ENCODE assay signal across 20 cellular contexts in the genomic region with DNA sequence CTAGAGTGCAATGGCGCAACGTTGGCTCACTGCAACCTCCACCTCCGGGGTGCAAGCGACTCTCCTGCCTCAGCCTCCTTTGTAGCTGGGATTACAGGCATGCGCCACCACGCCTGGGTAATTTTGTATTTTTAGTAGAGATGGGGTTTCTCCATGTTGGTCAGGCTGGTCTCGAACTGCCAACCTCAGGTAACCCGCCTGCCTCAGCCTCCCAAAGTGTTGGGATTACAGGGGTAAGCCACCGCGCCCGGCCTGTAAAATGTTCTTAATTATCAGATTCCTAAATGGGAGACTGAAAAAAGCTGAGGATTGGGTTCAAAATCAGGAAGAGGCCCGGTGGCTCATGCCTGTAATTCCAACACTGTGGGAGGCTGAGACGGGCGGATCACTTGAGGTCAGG. TPM values are rescaled to one million over a fixed set of nuclear protein-coding genes. Genes with fewer than 3 reads are reported as not detected.
A peak's percentile ranks its signal among the peaks of the same experiment; 100 is the strongest.
DNase-seq lines count a peak whose midpoint lies in the region; ATAC-seq, FAIRE-seq and TF ChIP-seq lines count a peak whose summit lies in the region.
"Not testable (repeated sequence)": the region's sequence is repeated elsewhere in the genome, so short reads cannot be mapped to it uniquely, and the experiment has no call there.
"Had no signal": no experiment of that assay in that cellular context is flagged by ENCODE, and none has a peak within 500 bp of the region (broad histone marks: within the 10 kb centered on the region; RNA-seq: fewer than 3 reads in every experiment).

No MANE protein-coding gene starts in this region.

- H3K9me3 Mint-ChIP-seq in T-helper 1 cell treated with Interleukin-12 subunit alpha and Interleukin-12 subunit beta and Interleukin-4 antibody, amounts not matched to agents 30 μg/mL and 1 μg/mL, for 36 hours; activated T-helper 1 cell treated with anti-CD3 and anti-CD28 coated beads, Interleukin-12 subunit alpha, Interleukin-12 subunit beta, Interleukin-2, Interleukin-4 antibody, amounts not matched to agents 30 ng/mL and 10 ng/mL and 1 ng/mL, durations not matched to agents 14 hours and 24 hours and 36 hours; brain; natural killer cell treated with Interleukin-12 subunit alpha and Interleukin-12 subunit beta and Interleukin-15 and Interleukin-18, amount 100 ng/mL, for 72 hours: not testable (repeated sequence)

- POLR2A ChIA-PET in A549 (lab: Yijun Ruan, JAX); IMR-90 (lab: Charles Lee; ENCODE audit: unreplicated experiment): not testable (repeated sequence)

- H2BK20ac ChIP-seq in IMR-90 (ENCODE audit: low read depth, low read length) = not testable (repeated sequence)

- not testable (repeated sequence) for H4K20me1 ChIP-seq in IMR-90 (ENCODE audit: insufficient read depth, low read length); keratinocyte (ENCODE audit: control insufficient read depth, extremely low read depth, insufficient read depth, low read length)

- H3K27me3 ChIP-seq in IMR-90 (ENCODE audit: control insufficient read depth, insufficient read depth, low read length); keratinocyte (ENCODE audit: control insufficient read depth, extremely low read depth, insufficient read depth, low read length); subcutaneous abdominal adipose tissue (ENCODE audit: control insufficient read depth in 5 of 5, insufficient read depth in 4 of 5, low read length in 5 of 5): not testable (repeated sequence)

- H3K27ac Mint-ChIP-seq in T-helper 1 cell treated with Interleukin-12 subunit alpha and Interleukin-12 subunit beta and Interleukin-4 antibody, amounts not matched to agents 30 μg/mL and 1 μg/mL, for 36 hours = peak overlapping the region; percentile 82
- peak overlapping the region; percentile 82 for H3K27ac Mint-ChIP-seq in activated T-helper 1 cell treated with anti-CD3 and anti-CD28 coated beads, Interleukin-12 subunit alpha, Interleukin-12 subunit beta, Interleukin-2, Interleukin-4 antibody, amounts not matched to agents 30 ng/mL and 10 ng/mL and 1 ng/mL, durations not matched to agents 14 hours and 24 hours and 36 hours
- peak overlapping the region in 3 of 5 experiments; percentile 79 to 90 (median 85) for H3K27ac Mint-ChIP-seq in brain
- H3K27ac Mint-ChIP-seq in natural killer cell treated with Interleukin-12 subunit alpha and Interleukin-12 subunit beta and Interleukin-15 and Interleukin-18, amount 100 ng/mL, for 72 hours = peak overlapping the region; percentile 16 to 69

- WGBS in A549 (ENCODE audit: missing lambda C conversion rate) = 87% methylated on average over 14 of the region's 14 CpGs
- 93% methylated on average over 3 of the region's 14 CpGs; no CpG with 5 or more reads in 1 of the 2 experiments for WGBS in IMR-90 (ENCODE audit: extremely low coverage in 2 of 2, insufficient read length in 1 of 2), 2 experiments

- FAIRE-seq in A549 (lab: Jason Lieb, UNC); keratinocyte (lab: Jason Lieb, UNC): not testable (repeated sequence)

- H3K4me1 Mint-ChIP-seq in T-helper 1 cell treated with Interleukin-12 subunit alpha and Interleukin-12 subunit beta and Interleukin-4 antibody, amounts not matched to agents 30 μg/mL and 1 μg/mL, for 36 hours (ENCODE audit: low read depth) = peaks cover 21% of the 10 kb centered on the region
- H3K4me1 Mint-ChIP-seq in activated T-helper 1 cell treated with anti-CD3 and anti-CD28 coated beads, Interleukin-12 subunit alpha, Interleukin-12 subunit beta, Interleukin-2, Interleukin-4 antibody, amounts not matched to agents 30 ng/mL and 10 ng/mL and 1 ng/mL, durations not matched to agents 14 hours and 24 hours and 36 hours (ENCODE audit: low read depth) = peaks cover 36% of the 10 kb centered on the region
- H3K4me1 Mint-ChIP-seq in brain = peaks cover 23% of the 10 kb centered on the region
- peaks cover 14 to 28% of the 10 kb centered on the region in 2 donors for H3K4me1 Mint-ChIP-seq in natural killer cell treated with Interleukin-12 subunit alpha and Interleukin-12 subunit beta and Interleukin-15 and Interleukin-18, amount 100 ng/mL, for 72 hours (ENCODE audit: low read depth in 2 of 2)

- H3K27ac ChIP-seq in A549 = peak overlapping the region; percentile 54 to 74; a peak in 5 of 6 replicates
- not testable (repeated sequence) for H3K27ac ChIP-seq in IMR-90 (ENCODE audit: insufficient read depth, low read length)
- peak overlapping the region; percentile 39 for H3K27ac ChIP-seq in keratinocyte (ENCODE audit: control insufficient read depth, insufficient read depth, low read length)
- H3K27ac ChIP-seq in subcutaneous abdominal adipose tissue (ENCODE audit: low read depth, low read length) = peak overlapping the region; percentile 32

- H3K9me3 ChIP-seq in A549; IMR-90 (ENCODE audit: control insufficient read depth, insufficient read depth, low read length); keratinocyte (ENCODE audit: control insufficient read depth, low read depth, low read length); subcutaneous abdominal adipose tissue (ENCODE audit: control insufficient read depth in 5 of 5, low read length in 5 of 5): not testable (repeated sequence)

- not testable (repeated sequence) for H2BK5ac ChIP-seq in IMR-90 (ENCODE audit: low read depth, low read length, poor library complexity, severe bottlenecking)

- H3K4me3 ChIP-seq in A549; IMR-90 (ENCODE audit: insufficient read depth, low read depth, low read length); keratinocyte (ENCODE audit: control insufficient read depth in 2 of 3, extremely low read depth in 1 of 3, insufficient read depth in 2 of 3, low read depth in 1 of 3, low read length in 3 of 3); subcutaneous abdominal adipose tissue (ENCODE audit: low read depth in 1 of 5, low read length in 5 of 5): not testable (repeated sequence)

- not testable (repeated sequence) for BruUV-seq in IMR-90 (replicated peaks; lab: Mats Ljungman, UMichigan)

- TF ChIP-seq RAD21 in A549 (conservative IDR thresholded peaks at IDR 0.05 in 1 of 2, IDR thresholded peaks at IDR 0.05 in 1 of 2); IMR-90 (IDR thresholded peaks at IDR 0.05; ENCODE audit: low read length): not testable (repeated sequence)

- H3K79me2 ChIP-seq in keratinocyte (ENCODE audit: control insufficient read depth, insufficient read depth, low read length) = not testable (repeated sequence)

- not testable (repeated sequence) for TF ChIP-seq POLR2A in A549 (IDR thresholded peaks at IDR 0.05; ENCODE audit: low read length); IMR-90 (IDR thresholded peaks at IDR 0.05; ENCODE audit: low read depth, low read length)

- not testable (repeated sequence) for H3K9ac ChIP-seq in IMR-90 (ENCODE audit: low read depth, low read length); keratinocyte (ENCODE audit: control insufficient read depth, extremely low read depth, insufficient read depth, low read length); subcutaneous abdominal adipose tissue (ENCODE audit: low read length in 5 of 5)

- not testable (repeated sequence) for H3K4ac ChIP-seq in IMR-90 (ENCODE audit: low read depth, low read length)

- not testable (repeated sequence) for H2BK120ac ChIP-seq in IMR-90 (ENCODE audit: low read depth, low read length)

- not testable (repeated sequence) for TF ChIP-seq EP300 in A549 (IDR thresholded peaks at IDR 0.05)

- H3K36me3 Mint-ChIP-seq in T-helper 1 cell treated with Interleukin-12 subunit alpha and Interleukin-12 subunit beta and Interleukin-4 antibody, amounts not matched to agents 30 μg/mL and 1 μg/mL, for 36 hours (ENCODE audit: low read depth); activated T-helper 1 cell treated with anti-CD3 and anti-CD28 coated beads, Interleukin-12 subunit alpha, Interleukin-12 subunit beta, Interleukin-2, Interleukin-4 antibody, amounts not matched to agents 30 ng/mL and 10 ng/mL and 1 ng/mL, durations not matched to agents 14 hours and 24 hours and 36 hours (ENCODE audit: low read depth); brain; natural killer cell treated with Interleukin-12 subunit alpha and Interleukin-12 subunit beta and Interleukin-15 and Interleukin-18, amount 100 ng/mL, for 72 hours: not testable (repeated sequence)

- ATAC-seq in A549; IMR-90 (ENCODE audit: low read depth); natural killer cell treated with Interleukin-12 subunit alpha and Interleukin-12 subunit beta and Interleukin-15 and Interleukin-18, amount 100 ng/mL, for 72 hours: not testable (repeated sequence)

- H3K79me1 ChIP-seq in IMR-90 (ENCODE audit: low read depth in 1 of 2, low read length in 2 of 2) = not testable (repeated sequence)

- H3K4me1 ChIP-seq in A549 = peaks cover 40% of the 10 kb centered on the region
- H3K4me1 ChIP-seq in IMR-90 (ENCODE audit: control insufficient read depth, insufficient read depth, low read length) = peaks cover 17% of the 10 kb centered on the region
- H3K4me1 ChIP-seq in keratinocyte (ENCODE audit: control insufficient read depth, extremely low read depth, insufficient read depth, low read length) = peaks cover 36% of the 10 kb centered on the region
- peaks cover 12 to 39% (median 29%) of the 10 kb centered on the region in 5 donors for H3K4me1 ChIP-seq in subcutaneous abdominal adipose tissue (ENCODE audit: control insufficient read depth in 5 of 5, insufficient read depth in 5 of 5, low read length in 5 of 5)

- CTCF ChIA-PET in A549 (lab: Yijun Ruan, JAX) = interaction anchor here (1.2 to 1.3 kb wide), 2 partner anchors 11 to 29 kb away, joined by 3 to 6 read pairs; no protein-coding TSS in a partner anchor
- CTCF ChIA-PET in IMR-90 (lab: Yijun Ruan, JAX) = not testable (repeated sequence)

- H4K8ac ChIP-seq in IMR-90 (ENCODE audit: low read depth in 2 of 2, low read length in 2 of 2) = not testable (repeated sequence)

- dilution Hi-C loops in IMR-90 (cut with HindIII; ENCODE audit: low sequenced_read_pairs, unreplicated experiment); keratinocyte (cut with MboI; ENCODE audit: extremely low pct_ligation_motif_present, low sequenced_read_pairs): not testable (repeated sequence)

- in situ Hi-C loops in IMR-90 (cut with MboI; ENCODE audit: low sequenced_read_pairs) = not testable (repeated sequence)

- H2AFZ ChIP-seq in IMR-90 (replicated peaks; ENCODE audit: low read length, poor library complexity) = not testable (repeated sequence)
- peak overlapping the region; percentile 87 for H2AFZ ChIP-seq in keratinocyte (ENCODE audit: control insufficient read depth, low read length)

- not testable (repeated sequence) for DNase-seq in A549 (ENCODE audit: low read depth in 1 of 2, low spot score in 1 of 2); IMR-90; activated T-helper 1 cell treated with anti-CD3 and anti-CD28 coated beads, Interleukin-12 subunit alpha, Interleukin-12 subunit beta, Interleukin-2, Interleukin-4 antibody, amounts not matched to agents 30 ng/mL and 10 ng/mL and 1 ng/mL, durations not matched to agents 14 hours and 24 hours and 36 hours (ENCODE audit: low spot score); keratinocyte (ENCODE audit: low read depth, low spot score); natural killer cell treated with Interleukin-12 subunit alpha and Interleukin-12 subunit beta and Interleukin-15 and Interleukin-18, amount 100 ng/mL, for 72 hours (ENCODE audit: low spot score)

- not testable (repeated sequence) for H3K56ac ChIP-seq in IMR-90 (ENCODE audit: extremely low read depth, insufficient read depth, low read length)

- H4K5ac ChIP-seq in IMR-90 (ENCODE audit: low read depth, low read length) = not testable (repeated sequence)

- not testable (repeated sequence) for H3K4me2 ChIP-seq in A549; IMR-90 (ENCODE audit: low read depth, low read length); keratinocyte (ENCODE audit: control insufficient read depth, extremely low read depth, insufficient read depth, low read depth, low read length)

- not testable (repeated sequence) for TF ChIP-seq CTCF in A549 (IDR thresholded peaks at IDR 0.05); IMR-90 (conservative IDR thresholded peaks at IDR 0.05; ENCODE audit: low read depth, low read length); brain (conservative IDR thresholded peaks at IDR 0.05); keratinocyte (optimal IDR thresholded peaks at IDR 0.05 in 1 of 3, IDR thresholded peaks at IDR 0.05 in 1 of 3, conservative IDR thresholded peaks at IDR 0.05 in 1 of 3; ENCODE audit: extremely low read depth in 1 of 3, insufficient read depth in 2 of 3, low read length in 3 of 3)

- H3K9me1 ChIP-seq in IMR-90 (ENCODE audit: insufficient read depth, low read length) = peaks cover 11% of the 10 kb centered on the region; the same call in 1 of the 2 replicates
- H3K9me1 ChIP-seq in keratinocyte (ENCODE audit: control insufficient read depth, extremely low read depth, insufficient read depth, low read length) = not testable (repeated sequence)

- H3K18ac ChIP-seq in IMR-90 (ENCODE audit: low read depth, low read length) = not testable (repeated sequence)

- not testable (repeated sequence) for H2BK15ac ChIP-seq in IMR-90 (ENCODE audit: low read depth, low read length)

- not testable (repeated sequence) for H4K91ac ChIP-seq in IMR-90 (ENCODE audit: insufficient read depth, low read depth, low read length)

- not testable (repeated sequence) for H3K36me3 ChIP-seq in IMR-90 (ENCODE audit: control insufficient read depth, insufficient read depth, low read length); keratinocyte (ENCODE audit: control insufficient read depth in 2 of 2, extremely low read depth in 1 of 2, insufficient read depth in 2 of 2, low read length in 2 of 2); subcutaneous abdominal adipose tissue (ENCODE audit: control insufficient read depth in 5 of 5, insufficient read depth in 5 of 5, low read length in 5 of 5)

- intact Hi-C loops in IMR-90 (cut with micrococcal nuclease); activated T-helper 1 cell treated with anti-CD3 and anti-CD28 coated beads, Interleukin-12 subunit alpha, Interleukin-12 subunit beta, Interleukin-2, Interleukin-4 antibody, amounts not matched to agents 30 ng/mL and 10 ng/mL and 1 ng/mL, durations not matched to agents 14 hours and 24 hours and 36 hours (cut with micrococcal nuclease): not testable (repeated sequence)

- not testable (repeated sequence) for H3K27me3 Mint-ChIP-seq in T-helper 1 cell treated with Interleukin-12 subunit alpha and Interleukin-12 subunit beta and Interleukin-4 antibody, amounts not matched to agents 30 μg/mL and 1 μg/mL, for 36 hours (ENCODE audit: low read depth); activated T-helper 1 cell treated with anti-CD3 and anti-CD28 coated beads, Interleukin-12 subunit alpha, Interleukin-12 subunit beta, Interleukin-2, Interleukin-4 antibody, amounts not matched to agents 30 ng/mL and 10 ng/mL and 1 ng/mL, durations not matched to agents 14 hours and 24 hours and 36 hours (ENCODE audit: insufficient read depth); brain; natural killer cell treated with Interleukin-12 subunit alpha and Interleukin-12 subunit beta and Interleukin-15 and Interleukin-18, amount 100 ng/mL, for 72 hours

- H2AK9ac ChIP-seq in IMR-90 (replicated peaks; ENCODE audit: low read depth, low read length, poor library complexity) = not testable (repeated sequence)

- not testable (repeated sequence) for H3K23ac ChIP-seq in IMR-90 (ENCODE audit: low read depth, low read length)

- H2AK5ac ChIP-seq in IMR-90 (ENCODE audit: low read depth, low read length) = not testable (repeated sequence)

- H3K14ac ChIP-seq in IMR-90 (replicated peaks; ENCODE audit: low read depth, low read length) = 0 out of 2 replicates have a peak overlapping the region, but pooled peaks have one; percentile 21

- not testable (repeated sequence) for H3K4me3 Mint-ChIP-seq in T-helper 1 cell treated with Interleukin-12 subunit alpha and Interleukin-12 subunit beta and Interleukin-4 antibody, amounts not matched to agents 30 μg/mL and 1 μg/mL, for 36 hours; activated T-helper 1 cell treated with anti-CD3 and anti-CD28 coated beads, Interleukin-12 subunit alpha, Interleukin-12 subunit beta, Interleukin-2, Interleukin-4 antibody, amounts not matched to agents 30 ng/mL and 10 ng/mL and 1 ng/mL, durations not matched to agents 14 hours and 24 hours and 36 hours; natural killer cell treated with Interleukin-12 subunit alpha and Interleukin-12 subunit beta and Interleukin-15 and Interleukin-18, amount 100 ng/mL, for 72 hours
- H3K4me3 Mint-ChIP-seq in brain = peak overlapping the region in 1 of 5 experiments; percentile 15

RNA-seq across cellular contexts. Expression of a gene that starts 5.7 kb away (rescaled TPM):
- polyA plus RNA-seq in A549 (2011; rRNA removed) = 53.2 and 56.6 TPM in 2 replicates
- 14.0 and 18.8 TPM in 2 replicates for polyA plus RNA-seq in A549 (2012; cell fraction: cytosol; rRNA removed)
- 15.5 and 19.0 TPM in 2 replicates for polyA plus RNA-seq in A549 (2012; cell fraction: nucleus; rRNA removed)
- polyA plus RNA-seq in A549 (2017; fragmentation: RNase III; extraction: RNeasy Plus Mini Kit Qiagen cat#74134 plus additional on column Dnase treatment) = 24.0 to 24.5 TPM (median 24.2 TPM) in 3 replicates
- polyA minus RNA-seq in A549 (2011; rRNA and poly(A)+ RNA removed) = 176 and 220 TPM in 2 replicates
- total RNA-seq in IMR-90 (2012; rRNA removed) = 45.0 and 53.6 TPM in 2 replicates
- 19.7 and 21.2 TPM in 2 replicates for polyA plus RNA-seq in IMR-90 (2012; rRNA removed)
- polyA plus RNA-seq in IMR-90 (2012; cell fraction: cytosol; rRNA removed) = 4.3 and 9.9 TPM in 2 replicates
- polyA plus RNA-seq in IMR-90 (2012; cell fraction: nucleus; rRNA removed; ENCODE audit: low replicate concordance) = 24.6 and 42.1 TPM in 2 replicates
- total RNA-seq in activated T-helper 1 cell treated with anti-CD3 and anti-CD28 coated beads, Interleukin-12 subunit alpha, Interleukin-12 subunit beta, Interleukin-2, Interleukin-4 antibody, amounts not matched to agents 30 ng/mL and 10 ng/mL and 1 ng/mL, durations not matched to agents 14 hours and 24 hours and 36 hours = 65.6 and 66.0 TPM in 2 replicates
- polyA plus RNA-seq in brain (ENCODE audit: insufficient read depth, low read depth, low replicate concordance) = 18.9 TPM
- 30.7 to 34.5 TPM (median 31.2 TPM) in 3 replicates for polyA plus RNA-seq in keratinocyte
- 9.3 TPM for polyA plus RNA-seq in keratinocyte (2011; ENCODE audit: low read depth)
- 14.5 and 20.1 TPM in 2 replicates for polyA plus RNA-seq in keratinocyte (2011; cell fraction: cytosol; rRNA removed)
- polyA plus RNA-seq in keratinocyte (2011; cell fraction: nucleus; rRNA removed) = 38.4 and 41.8 TPM in 2 replicates
- 16.6 and 21.3 TPM in 2 replicates for polyA plus RNA-seq in keratinocyte (2012; ENCODE audit: low replicate concordance)
- polyA minus RNA-seq in keratinocyte = 68.7 to 128 TPM (median 106 TPM) in 3 replicates
- polyA minus RNA-seq in keratinocyte (2011; cell fraction: cytosol; rRNA and poly(A)+ RNA removed) = 29.0 TPM
- polyA minus RNA-seq in keratinocyte (2011; cell fraction: nucleus; rRNA and poly(A)+ RNA removed) = 32.4 and 49.2 TPM in 2 replicates
- total RNA-seq in natural killer cell treated with Interleukin-12 subunit alpha and Interleukin-12 subunit beta and Interleukin-15 and Interleukin-18, amount 100 ng/mL, for 72 hours = 10 to 100 TPM; 56.8 to 68.1 TPM

RNA-seq across cellular contexts. Expression of a gene that starts 38.1 kb away (rescaled TPM):
- polyA plus RNA-seq in A549 (2011; rRNA removed) (0.05 TPM in 1 of 2 replicates, not detected in the other), A549 (2017; fragmentation: RNase III; extraction: RNeasy Plus Mini Kit Qiagen cat#74134 plus additional on column Dnase treatment) (0.03 to 0.06 TPM in 2 of 3 replicates, not detected in the other), IMR-90 (2012; rRNA removed) (not detected in 2 replicates), brain (ENCODE audit: insufficient read depth, low read depth, low replicate concordance) (not detected), keratinocyte (not detected in 3 replicates)
- polyA plus RNA-seq in A549 (2012; cell fraction: cytosol; rRNA removed) = 0.01 and 0.04 TPM in 2 replicates
- polyA plus RNA-seq in A549 (2012; cell fraction: nucleus; rRNA removed) = 0.09 and 0.12 TPM in 2 replicates
- 0.17 TPM in 1 of 2 replicates, not detected in the other for polyA minus RNA-seq in A549 (2011; rRNA and poly(A)+ RNA removed)
- not detected in 2 replicates for total RNA-seq in IMR-90 (2012; rRNA removed)
- not detected in 2 replicates for polyA plus RNA-seq in IMR-90 (2012; cell fraction: cytosol; rRNA removed)
- polyA plus RNA-seq in IMR-90 (2012; cell fraction: nucleus; rRNA removed; ENCODE audit: low replicate concordance) = not detected in 2 replicates
- not detected in 2 replicates for total RNA-seq in activated T-helper 1 cell treated with anti-CD3 and anti-CD28 coated beads, Interleukin-12 subunit alpha, Interleukin-12 subunit beta, Interleukin-2, Interleukin-4 antibody, amounts not matched to agents 30 ng/mL and 10 ng/mL and 1 ng/mL, durations not matched to agents 14 hours and 24 hours and 36 hours
- polyA plus RNA-seq in keratinocyte (2011; ENCODE audit: low read depth) = not detected
- not detected in 2 replicates for polyA plus RNA-seq in keratinocyte (2011; cell fraction: cytosol; rRNA removed)
- not detected in 2 replicates for polyA plus RNA-seq in keratinocyte (2011; cell fraction: nucleus; rRNA removed)
- polyA plus RNA-seq in keratinocyte (2012; ENCODE audit: low replicate concordance) = not detected in 2 replicates
- not detected in 3 replicates for polyA minus RNA-seq in keratinocyte
- not detected for polyA minus RNA-seq in keratinocyte (2011; cell fraction: cytosol; rRNA and poly(A)+ RNA removed)
- polyA minus RNA-seq in keratinocyte (2011; cell fraction: nucleus; rRNA and poly(A)+ RNA removed) = not detected in 2 replicates
- not detected for total RNA-seq in natural killer cell treated with Interleukin-12 subunit alpha and Interleukin-12 subunit beta and Interleukin-15 and Interleukin-18, amount 100 ng/mL, for 72 hours
- total RNA-seq: A172; cardiac septum; dermis blood vessel endothelial cell; gastrocnemius medialis; HT-29; left colon; naive thymus-derived CD8-positive, alpha-beta T cell; osteocyte; renal cortical epithelial cell; SJCRH30; subcutaneous adipose tissue; urinary bladder had no signal
- polyA plus RNA-seq: urinary bladder had no signal

RNA-seq across cellular contexts. Expression of a gene that starts 49.4 kb away (rescaled TPM):
- polyA plus RNA-seq in A549 (2011; rRNA removed) (0.12 and 0.16 TPM in 2 replicates), A549 (2017; fragmentation: RNase III; extraction: RNeasy Plus Mini Kit Qiagen cat#74134 plus additional on column Dnase treatment) (0.13 to 0.22 TPM (median 0.18 TPM) in 3 replicates), IMR-90 (2012; rRNA removed) (not detected in 2 replicates), brain (ENCODE audit: insufficient read depth, low read depth, low replicate concordance) (not detected), keratinocyte (0.04 TPM in 1 of 3 replicates, not detected in the others)
- 0.67 and 0.80 TPM in 2 replicates for polyA plus RNA-seq in A549 (2012; cell fraction: cytosol; rRNA removed)
- 0.84 and 1.1 TPM in 2 replicates for polyA plus RNA-seq in A549 (2012; cell fraction: nucleus; rRNA removed)
- polyA minus RNA-seq in A549 (2011; rRNA and poly(A)+ RNA removed) = 0.49 and 0.62 TPM in 2 replicates
- total RNA-seq in IMR-90 (2012; rRNA removed) = not detected in 2 replicates
- polyA plus RNA-seq in IMR-90 (2012; cell fraction: cytosol; rRNA removed) = not detected in 2 replicates
- 0.04 TPM in 1 of 2 replicates, not detected in the other for polyA plus RNA-seq in IMR-90 (2012; cell fraction: nucleus; rRNA removed; ENCODE audit: low replicate concordance)
- not detected in 2 replicates for total RNA-seq in activated T-helper 1 cell treated with anti-CD3 and anti-CD28 coated beads, Interleukin-12 subunit alpha, Interleukin-12 subunit beta, Interleukin-2, Interleukin-4 antibody, amounts not matched to agents 30 ng/mL and 10 ng/mL and 1 ng/mL, durations not matched to agents 14 hours and 24 hours and 36 hours
- not detected for polyA plus RNA-seq in keratinocyte (2011; ENCODE audit: low read depth)
- polyA plus RNA-seq in keratinocyte (2011; cell fraction: cytosol; rRNA removed) = not detected in 2 replicates
- polyA plus RNA-seq in keratinocyte (2011; cell fraction: nucleus; rRNA removed) = not detected in 2 replicates
- not detected in 2 replicates for polyA plus RNA-seq in keratinocyte (2012; ENCODE audit: low replicate concordance)
- polyA minus RNA-seq in keratinocyte = not detected in 3 replicates
- not detected for polyA minus RNA-seq in keratinocyte (2011; cell fraction: cytosol; rRNA and poly(A)+ RNA removed)
- not detected in 2 replicates for polyA minus RNA-seq in keratinocyte (2011; cell fraction: nucleus; rRNA and poly(A)+ RNA removed)
- not detected for total RNA-seq in natural killer cell treated with Interleukin-12 subunit alpha and Interleukin-12 subunit beta and Interleukin-15 and Interleukin-18, amount 100 ng/mL, for 72 hours
- total RNA-seq: A172; dermis blood vessel endothelial cell; HT-29; left colon; naive thymus-derived CD8-positive, alpha-beta T cell; osteocyte; renal cortical epithelial cell; urinary bladder had no signal
- polyA plus RNA-seq: naive thymus-derived CD8-positive, alpha-beta T cell had no signal

RNA-seq across cellular contexts. Expression of a gene that starts 52.9 kb away (rescaled TPM):
- 82.6 and 104 TPM in 2 replicates for polyA plus RNA-seq in A549 (2011; rRNA removed)
- polyA plus RNA-seq in A549 (2012; cell fraction: cytosol; rRNA removed) = 98.3 and 108 TPM in 2 replicates
- 244 and 280 TPM in 2 replicates for polyA plus RNA-seq in A549 (2012; cell fraction: nucleus; rRNA removed)
- 61.5 to 64.9 TPM (median 64.1 TPM) in 3 replicates for polyA plus RNA-seq in A549 (2017; fragmentation: RNase III; extraction: RNeasy Plus Mini Kit Qiagen cat#74134 plus additional on column Dnase treatment)
- 136 and 153 TPM in 2 replicates for polyA minus RNA-seq in A549 (2011; rRNA and poly(A)+ RNA removed)
- total RNA-seq in IMR-90 (2012; rRNA removed) = 37.5 and 44.6 TPM in 2 replicates
- 67.1 and 71.9 TPM in 2 replicates for polyA plus RNA-seq in IMR-90 (2012; rRNA removed)
- polyA plus RNA-seq in IMR-90 (2012; cell fraction: cytosol; rRNA removed) = 45.2 and 62.4 TPM in 2 replicates
- polyA plus RNA-seq in IMR-90 (2012; cell fraction: nucleus; rRNA removed; ENCODE audit: low replicate concordance) = 345 TPM in 2 replicates
- total RNA-seq in activated T-helper 1 cell treated with anti-CD3 and anti-CD28 coated beads, Interleukin-12 subunit alpha, Interleukin-12 subunit beta, Interleukin-2, Interleukin-4 antibody, amounts not matched to agents 30 ng/mL and 10 ng/mL and 1 ng/mL, durations not matched to agents 14 hours and 24 hours and 36 hours = 81.4 and 85.7 TPM in 2 replicates
- polyA plus RNA-seq in brain (ENCODE audit: insufficient read depth, low read depth, low replicate concordance) = 52.4 TPM
- polyA plus RNA-seq in keratinocyte = 42.1 to 58.3 TPM (median 42.3 TPM) in 3 replicates
- 5.4 TPM for polyA plus RNA-seq in keratinocyte (2011; ENCODE audit: low read depth)
- 25.7 and 29.1 TPM in 2 replicates for polyA plus RNA-seq in keratinocyte (2011; cell fraction: cytosol; rRNA removed)
- polyA plus RNA-seq in keratinocyte (2011; cell fraction: nucleus; rRNA removed) = 106 and 125 TPM in 2 replicates
- polyA plus RNA-seq in keratinocyte (2012; ENCODE audit: low replicate concordance) = 28.7 and 45.0 TPM in 2 replicates
- 53.9 to 90.1 TPM (median 74.2 TPM) in 3 replicates for polyA minus RNA-seq in keratinocyte
- 41.2 TPM for polyA minus RNA-seq in keratinocyte (2011; cell fraction: cytosol; rRNA and poly(A)+ RNA removed)
- polyA minus RNA-seq in keratinocyte (2011; cell fraction: nucleus; rRNA and poly(A)+ RNA removed) = 26.0 and 32.9 TPM in 2 replicates
- total RNA-seq in natural killer cell treated with Interleukin-12 subunit alpha and Interleukin-12 subunit beta and Interleukin-15 and Interleukin-18, amount 100 ng/mL, for 72 hours = 10 to 100 TPM; 56.7 to 96.2 TPM
